27 cellular contexts compared by ENCODE assay signal in genomic region chr12:123607756-123608155, GRCh38.
"Had no signal": no experiment of that assay in that cellular context is flagged by ENCODE, and none has a peak within 500 bp of the region (broad histone marks: within the 10 kb centered on the region; RNA-seq: fewer than 3 reads in every experiment).

No MANE protein-coding gene starts in this region.

- ATAC-seq: activated CD4-positive, CD25-positive, alpha-beta regulatory T cell treated with anti-CD3 and anti-CD28 coated beads, Interleukin-2, amount 50 U/mL, for 24 hours; activated T-helper 17 cell treated with anti-CD3 and anti-CD28 coated beads, Interleukin-2, amount 50 U/mL, for 72 hours; K562; Panc1 had no signal

- H3K4me3 ChIP-seq: breast epithelium, K562, SJCRH30 had no signal

- H3K9ac ChIP-seq: SK-N-SH had no signal

- H3K4me3 Mint-ChIP-seq: activated naive CD4-positive, alpha-beta T cell treated with anti-CD3 and anti-CD28 coated beads for 36 hours; activated naive CD8-positive, alpha-beta T cell; activated T-helper 17 cell treated with anti-CD3 and anti-CD28 coated beads, Interleukin-2, amount 50 U/mL, for 72 hours had no signal

- H3K27ac ChIP-seq: breast epithelium, SJCRH30, VCaP had no signal

- H3K27me3 Mint-ChIP-seq: activated naive CD8-positive, alpha-beta T cell; activated T-helper 17 cell treated with anti-CD3 and anti-CD28 coated beads, Interleukin-2, amount 50 U/mL, for 72 hours had no signal

- H3K4me2 ChIP-seq: SK-N-SH had no signal

- DNase-seq: activated CD4-positive, alpha-beta T cell treated with anti-CD3 and anti-CD28 coated beads for 4 hours; activated gamma-delta T cell; activated naive CD4-positive, alpha-beta T cell treated with anti-CD3 and anti-CD28 coated beads for 36 hours; activated T-cell treated with anti-CD3 and anti-CD28 coated beads for 4 hours; activated T-cell treated with anti-CD3 and anti-CD28 coated beads, Interleukin-2, amount 50 U/mL, for 48 hours; central memory CD4-positive, alpha-beta T cell; Karpas-422; MM.1S; NCI-H1105 treated with DMSO at 0.1 percent for 48 hours; NCI-H1436 treated with DMSO at 0.1 percent for 48 hours; NCI-H187; NCI-H2081; NCI-H510A treated with DMSO at 0.1 percent for 48 hours; NCI-H748 treated with DMSO at 0.1 percent for 48 hours; OCI-M1; Right ventricle myocardium superior; RPMI8226; SJCRH30; SK-N-SH; T-helper 1 cell had no signal

- H3K9me3 Mint-ChIP-seq: activated naive CD4-positive, alpha-beta T cell treated with anti-CD3 and anti-CD28 coated beads for 36 hours; activated T-helper 17 cell treated with anti-CD3 and anti-CD28 coated beads, Interleukin-2, amount 50 U/mL, for 72 hours had no signal

- H3K27me3 ChIP-seq: breast epithelium, SJCRH30 had no signal

- H3K4me1 ChIP-seq: SJCRH30 had no signal

- H3K9me3 ChIP-seq: breast epithelium, SJCRH30, SK-N-SH had no signal

- H3K27ac Mint-ChIP-seq: activated naive CD8-positive, alpha-beta T cell; activated T-helper 17 cell treated with anti-CD3 and anti-CD28 coated beads, Interleukin-2, amount 50 U/mL, for 72 hours had no signal
